Comparison of ENCODE assay signal across 27 cellular contexts in the genomic region with DNA sequence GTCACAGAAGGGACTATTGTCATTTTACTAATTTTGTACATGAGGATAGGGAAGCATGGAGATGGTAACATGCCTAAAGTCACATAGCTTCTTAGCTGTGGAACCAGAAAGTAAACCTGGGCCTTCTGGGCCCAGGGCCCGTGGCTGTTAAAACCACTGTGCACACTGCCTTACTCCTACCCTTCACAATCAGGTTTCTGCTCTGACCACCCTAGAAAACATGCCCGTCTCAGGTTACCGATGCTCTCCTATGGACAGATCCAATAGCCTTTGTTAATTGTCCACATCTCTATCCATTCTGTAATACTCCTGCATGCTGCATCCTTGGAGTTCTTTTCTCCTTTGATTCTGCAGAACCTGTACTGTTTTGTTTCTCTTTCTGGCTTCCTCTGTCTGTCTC.
"Had no signal": no experiment of that assay in that cellular context is flagged by ENCODE, and none has a peak within 500 bp of the region (broad histone marks: within the 10 kb centered on the region; RNA-seq: fewer than 3 reads in every experiment).

No MANE protein-coding gene starts in this region.

- H3K36me3 ChIP-seq: adrenal gland, breast epithelium, SJCRH30 had no signal

- H3K9me3 ChIP-seq: adrenal gland, body of pancreas, SJCRH30, SK-N-SH had no signal

- H3K4me3 Mint-ChIP-seq: activated CD4-positive, alpha-beta T cell treated with anti-CD3 and anti-CD28 coated beads for 36 hours; activated CD4-positive, alpha-beta T cell treated with anti-CD3 and anti-CD28 coated beads, Interleukin-2, amount 10 ng/mL, durations not matched to agents 7 days and 5 days; activated CD8-positive, alpha-beta T cell treated with anti-CD3 and anti-CD28 coated beads, Interleukin-2, amount 10 ng/mL, durations not matched to agents 7 days and 5 days; activated naive CD4-positive, alpha-beta T cell treated with anti-CD3 and anti-CD28 coated beads for 36 hours; activated T-cell treated with anti-CD3 and anti-CD28 coated beads, Interleukin-2, amount 50 U/mL, for 24 hours; T-helper 1 cell treated with Interleukin-12 subunit alpha and Interleukin-12 subunit beta and Interleukin-4 antibody, amounts not matched to agents 30 μg/mL and 1 μg/mL, for 36 hours; T-helper 2 cell treated with Interferon-gamma antibody and Interleukin-4, amounts not matched to agents 5 μg/mL and 100 μg/mL, for 36 hours had no signal

- H3K27me3 ChIP-seq: adrenal gland, body of pancreas, breast epithelium had no signal

- H3K4me1 ChIP-seq: adrenal gland, body of pancreas, breast epithelium, SJCRH30 had no signal

- ATAC-seq: activated CD4-positive, alpha-beta T cell treated with anti-CD3 and anti-CD28 coated beads for 36 hours; activated CD4-positive, CD25-positive, alpha-beta regulatory T cell treated with anti-CD3 and anti-CD28 coated beads, Interleukin-2, amount 50 U/mL, for 24 hours; activated CD8-positive, alpha-beta T cell treated with anti-CD3 and anti-CD28 coated beads, Interleukin-2, amount 10 ng/mL, durations not matched to agents 7 days and 5 days; activated naive CD4-positive, alpha-beta T cell treated with anti-CD3 and anti-CD28 coated beads, Interleukin-2, amount 50 U/mL, for 72 hours; body of pancreas; Panc1 had no signal

- H3K27ac Mint-ChIP-seq: activated CD4-positive, alpha-beta T cell treated with anti-CD3 and anti-CD28 coated beads for 36 hours; activated CD4-positive, alpha-beta T cell treated with anti-CD3 and anti-CD28 coated beads, Interleukin-2, amount 10 ng/mL, durations not matched to agents 7 days and 5 days; activated CD8-positive, alpha-beta T cell treated with anti-CD3 and anti-CD28 coated beads, Interleukin-2, amount 10 ng/mL, durations not matched to agents 7 days and 5 days; activated naive CD4-positive, alpha-beta T cell treated with anti-CD3 and anti-CD28 coated beads for 36 hours; activated naive CD4-positive, alpha-beta T cell treated with anti-CD3 and anti-CD28 coated beads, Interleukin-2, amount 50 U/mL, for 72 hours; activated T-cell treated with anti-CD3 and anti-CD28 coated beads, Interleukin-2, amount 50 U/mL, for 24 hours; T-helper 1 cell treated with Interleukin-12 subunit alpha and Interleukin-12 subunit beta and Interleukin-4 antibody, amounts not matched to agents 30 μg/mL and 1 μg/mL, for 36 hours; T-helper 2 cell treated with Interferon-gamma antibody and Interleukin-4, amounts not matched to agents 5 μg/mL and 100 μg/mL, for 36 hours had no signal

- H3K4me3 ChIP-seq: adrenal gland, body of pancreas, breast epithelium, SJCRH30 had no signal

- H3K27ac ChIP-seq: adrenal gland, body of pancreas, breast epithelium, SJCRH30 had no signal

- H3K27me3 Mint-ChIP-seq: activated T-cell treated with anti-CD3 and anti-CD28 coated beads, Interleukin-2, amount 50 U/mL, for 24 hours had no signal

- H3K4me1 Mint-ChIP-seq: activated CD4-positive, alpha-beta T cell treated with anti-CD3 and anti-CD28 coated beads for 36 hours; activated CD4-positive, alpha-beta T cell treated with anti-CD3 and anti-CD28 coated beads, Interleukin-2, amount 10 ng/mL, durations not matched to agents 7 days and 5 days had no signal

- H3K9me2 ChIP-seq: SK-N-SH had no signal

- H3K9me3 Mint-ChIP-seq: T-helper 2 cell treated with Interferon-gamma antibody and Interleukin-4, amounts not matched to agents 5 μg/mL and 100 μg/mL, for 36 hours had no signal

- H3K9ac ChIP-seq: SK-N-SH had no signal

- DNase-seq: activated CD4-positive, alpha-beta T cell treated with anti-CD3 and anti-CD28 coated beads for 36 hours; activated CD4-positive, alpha-beta T cell treated with anti-CD3 and anti-CD28 coated beads, Interleukin-2, amount 10 ng/mL, durations not matched to agents 7 days and 5 days; activated CD4-positive, alpha-beta T cell treated with anti-CD3 and anti-CD28 coated beads, Interleukin-2, amount 50 U/mL, for 48 hours; activated CD8-positive, alpha-beta T cell treated with anti-CD3 and anti-CD28 coated beads, Interleukin-2, amount 10 ng/mL, durations not matched to agents 7 days and 5 days; activated gamma-delta T cell treated with Interleukin-2 at 50 U/mL for 16 hours; activated naive CD4-positive, alpha-beta T cell treated with anti-CD3 and anti-CD28 coated beads for 36 hours; activated T-cell treated with anti-CD3 and anti-CD28 coated beads, Interleukin-2, amount 50 U/mL, for 24 hours; adrenal gland; body of pancreas; Karpas-422; KBM-7; NCI-H1105; NCI-H1417 treated with DMSO at 0.1 percent for 48 hours; NCI-H1694; NCI-H2029; NCI-H345; NCI-H524 treated with DMSO at 0.1 percent for 48 hours; NCI-H774; SHP77; SK-N-SH had no signal
